Comparison of ENCODE assay signal across 8 cellular contexts in genomic region chr10:62852961-62853702, GRCh38. TPM values are rescaled to one million over a fixed set of nuclear protein-coding genes. Genes with fewer than 3 reads are reported as not detected.
DNase-seq lines count a peak whose midpoint lies in the region; ATAC-seq and TF ChIP-seq lines count a peak whose summit lies in the region.

No MANE protein-coding gene starts in this region.

- H3K79me2 ChIP-seq in neural progenitor cell (ENCODE audit: low read depth): no peaks in the 10 kb centered on the region

- H3K36me3 Mint-ChIP-seq in neural progenitor cell: no peaks in the 10 kb centered on the region

- H3K9ac ChIP-seq in neural progenitor cell: no peak overlapping the region

- H4K20me1 ChIP-seq in neural progenitor cell (ENCODE audit: low read depth): no peaks in the 10 kb centered on the region

- H3F3A ChIP-seq in neural progenitor cell (ENCODE audit: low read depth): no peaks in the 10 kb centered on the region

- H2AFZ ChIP-seq in neural progenitor cell (replicated peaks): no peak overlapping the region

- no peak overlapping the region for H3K4me3 Mint-ChIP-seq in neural progenitor cell

- no peaks in the 10 kb centered on the region for H3K4me1 ChIP-seq in neural progenitor cell

- H3K27me3 ChIP-seq in neural progenitor cell: no peaks in the 10 kb centered on the region

- no peaks in the 10 kb centered on the region for H3K36me3 ChIP-seq in neural progenitor cell

- no peak for TF ChIP-seq CTCF in neural progenitor cell (IDR thresholded peaks at IDR 0.05)

- no peaks in the 10 kb centered on the region for H3K9me3 ChIP-seq in neural progenitor cell (ENCODE audit: low read depth)

- no peaks in the 10 kb centered on the region for H3K4me1 Mint-ChIP-seq in neural progenitor cell

- no peak overlapping the region for H3K4me3 ChIP-seq in neural progenitor cell

- no peak overlapping the region for H3K27ac Mint-ChIP-seq in neural progenitor cell

- H3K27ac ChIP-seq in neural progenitor cell: no peak overlapping the region

- H3K9me3 Mint-ChIP-seq in neural progenitor cell: no peaks in the 10 kb centered on the region

- peak; percentile 65 for DNase-seq in activated CD4-positive, alpha-beta T cell treated with anti-CD3 and anti-CD28 coated beads for 48 hours
- no peak for DNase-seq in activated CD4-positive, alpha-beta T cell treated with anti-CD3 and anti-CD28 coated beads, Interleukin-2, amount 50 U/mL, for 4 hours
- DNase-seq in NOMO-1 (lab: John Stamatoyannopoulos, UW; ENCODE audit: unreplicated experiment in 2 of 2) (peak; percentile 87 to 95), neural progenitor cell (ENCODE audit: low spot score) (no peak), SHP77 (lab: John Stamatoyannopoulos, UW) (no peak), NCI-H1105 (lab: John Stamatoyannopoulos, UW) (no peak)
- DNase-seq in stimulated activated CD8-positive, alpha-beta memory T cell treated with anti-CD3 and anti-CD28 coated beads, Interleukin-2, amount 100 ng/mL, for 48 hours (ENCODE audit: low read depth in 2 of 2): peak; percentile 33 to 49

- no peaks in the 10 kb centered on the region for H3K27me3 Mint-ChIP-seq in neural progenitor cell (ENCODE audit: insufficient read depth, low read depth)

- ATAC-seq in HG02759 (IDR thresholded peaks at IDR 0.05; ENCODE audit: unreplicated experiment): peak; percentile 73

- H3K4me2 ChIP-seq in neural progenitor cell: no peak overlapping the region

RNA-seq across cellular contexts. Expression of gene EGR2, which starts 37.0 kb away (rescaled TPM):
- 5.0 and 6.5 TPM in 2 replicates for total RNA-seq in neural progenitor cell (ENCODE audit: low replicate concordance)

RNA-seq across cellular contexts. Expression of gene ADO, which starts 48.6 kb away (rescaled TPM):
- 28.1 and 36.2 TPM in 2 replicates for total RNA-seq in neural progenitor cell (ENCODE audit: low replicate concordance)

Comparison
In these comparisons a context has a peak if more than half of its experiments do, and no peak if none do; other contexts are left out.
1. DNase-seq: peak in activated CD4-positive, alpha-beta T cell treated with anti-CD3 and anti-CD28 coated beads for 48 hours (single experiment), NOMO-1 (2 of 2) and stimulated activated CD8-positive, alpha-beta memory T cell treated with anti-CD3 and anti-CD28 coated beads, Interleukin-2, amount 100 ng/mL, for 48 hours (2 of 2); none in activated CD4-positive, alpha-beta T cell treated with anti-CD3 and anti-CD28 coated beads, Interleukin-2, amount 50 U/mL, for 4 hours (0 of 2), neural progenitor cell (single experiment), SHP77 (0 of 2) and NCI-H1105 (single experiment).